17 cellular contexts compared by ENCODE assay signal in genomic region chr15:92897620-92898019, GRCh38. TPM values are rescaled to one million over a fixed set of nuclear protein-coding genes. Genes with fewer than 3 reads are reported as not detected.
DNase-seq lines count a peak whose midpoint lies in the region; ATAC-seq and TF ChIP-seq lines count a peak whose summit lies in the region.
"Had no signal": no experiment of that assay in that cellular context is flagged by ENCODE, and none has a peak within 500 bp of the region (broad histone marks: within the 10 kb centered on the region; RNA-seq: fewer than 3 reads in every experiment).

No MANE protein-coding gene starts in this region.

- no peak for DNase-seq in CD8-positive, alpha-beta memory T cell
- DNase-seq in activated T-helper 1 cell treated with anti-CD3 and anti-CD28 coated beads, Interleukin-12 subunit alpha, Interleukin-12 subunit beta, Interleukin-2, Interleukin-4 antibody, amounts not matched to agents 30 ng/mL and 10 ng/mL and 1 ng/mL, durations not matched to agents 14 hours and 24 hours and 36 hours (ENCODE audit: low spot score) = no peak
- DNase-seq in mesothelial cell of epicardium (ENCODE audit: low spot score in 2 of 2, unreplicated experiment in 2 of 2) (no peak), type B pancreatic cell (ENCODE audit: extremely low spot score, unreplicated experiment) (no peak)
- DNase-seq: activated effector memory CD4-positive, alpha-beta T cell treated with Interleukin-2 at 50 U/mL for 16 hours; AML-193; dorsolateral prefrontal cortex; hypothalamus; mucosa of descending colon; NCI-H1105; NCI-H748 treated with DMSO at 0.1 percent for 48 hours; T-helper 9 cell had no signal

- H3K4me1 ChIP-seq in CD8-positive, alpha-beta memory T cell (ENCODE audit: insufficient read depth, low read length) = peaks cover 74% of the 10 kb centered on the region
- H3K4me1 ChIP-seq: prostate gland had no signal

- TF ChIP-seq CTCF in 22Rv1 (IDR thresholded peaks at IDR 0.05) (no peak), mesothelial cell of epicardium (IDR thresholded peaks at IDR 0.05; ENCODE audit: unreplicated experiment) (no peak), type B pancreatic cell (conservative IDR thresholded peaks at IDR 0.05) (no peak)

- H3K4me1 Mint-ChIP-seq in CD8-positive, alpha-beta memory T cell = peaks cover 58 to 76% (median 74%) of the 10 kb centered on the region in 3 donors
- peaks cover 66% of the 10 kb centered on the region for H3K4me1 Mint-ChIP-seq in activated T-helper 1 cell treated with anti-CD3 and anti-CD28 coated beads, Interleukin-12 subunit alpha, Interleukin-12 subunit beta, Interleukin-2, Interleukin-4 antibody, amounts not matched to agents 30 ng/mL and 10 ng/mL and 1 ng/mL, durations not matched to agents 14 hours and 24 hours and 36 hours (ENCODE audit: low read depth)
- H3K4me1 Mint-ChIP-seq in mesothelial cell of epicardium (peaks cover 29% of the 10 kb centered on the region), type B pancreatic cell (ENCODE audit: unreplicated experiment) (peaks cover 21% of the 10 kb centered on the region)

- H3K27ac Mint-ChIP-seq in CD8-positive, alpha-beta memory T cell = peak overlapping the region in 6 of 8 donors; percentile 55 to 90 (median 82)
- peak overlapping the region; percentile 20 for H3K27ac Mint-ChIP-seq in activated T-helper 1 cell treated with anti-CD3 and anti-CD28 coated beads, Interleukin-12 subunit alpha, Interleukin-12 subunit beta, Interleukin-2, Interleukin-4 antibody, amounts not matched to agents 30 ng/mL and 10 ng/mL and 1 ng/mL, durations not matched to agents 14 hours and 24 hours and 36 hours
- peak overlapping the region; percentile 81 for H3K27ac Mint-ChIP-seq in mesothelial cell of epicardium
- H3K27ac Mint-ChIP-seq in type B pancreatic cell = no peak overlapping the region

- H3K4me3 Mint-ChIP-seq in CD8-positive, alpha-beta memory T cell = peak overlapping the region in 5 of 7 donors; percentile 9 to 53 (median 32)
- peak overlapping the region; percentile 47 for H3K4me3 Mint-ChIP-seq in activated T-helper 1 cell treated with anti-CD3 and anti-CD28 coated beads, Interleukin-12 subunit alpha, Interleukin-12 subunit beta, Interleukin-2, Interleukin-4 antibody, amounts not matched to agents 30 ng/mL and 10 ng/mL and 1 ng/mL, durations not matched to agents 14 hours and 24 hours and 36 hours
- H3K4me3 Mint-ChIP-seq in mesothelial cell of epicardium = no peak overlapping the region
- no peak overlapping the region for H3K4me3 Mint-ChIP-seq in type B pancreatic cell

- 0 out of 2 replicates have a peak overlapping the region, but pooled peaks have one; percentile 14 for H3K27ac ChIP-seq in 22Rv1
- no peak overlapping the region for H3K27ac ChIP-seq in CD8-positive, alpha-beta memory T cell (ENCODE audit: low read depth, low read length)

- no peak overlapping the region for H3K4me3 ChIP-seq in CD8-positive, alpha-beta memory T cell (ENCODE audit: low read length)
- H3K4me3 ChIP-seq: mucosa of descending colon, prostate gland had no signal

- intact Hi-C loops in activated T-helper 1 cell treated with anti-CD3 and anti-CD28 coated beads, Interleukin-12 subunit alpha, Interleukin-12 subunit beta, Interleukin-2, Interleukin-4 antibody, amounts not matched to agents 30 ng/mL and 10 ng/mL and 1 ng/mL, durations not matched to agents 14 hours and 24 hours and 36 hours (cut with micrococcal nuclease) = no loop called here

- H3K36me3 Mint-ChIP-seq in CD8-positive, alpha-beta memory T cell = peaks cover 34 to 84% (median 35%) of the 10 kb centered on the region in 3 donors
- peaks cover 71% of the 10 kb centered on the region for H3K36me3 Mint-ChIP-seq in activated T-helper 1 cell treated with anti-CD3 and anti-CD28 coated beads, Interleukin-12 subunit alpha, Interleukin-12 subunit beta, Interleukin-2, Interleukin-4 antibody, amounts not matched to agents 30 ng/mL and 10 ng/mL and 1 ng/mL, durations not matched to agents 14 hours and 24 hours and 36 hours (ENCODE audit: low read depth)
- H3K36me3 Mint-ChIP-seq in mesothelial cell of epicardium (peaks cover 37% of the 10 kb centered on the region), type B pancreatic cell (peaks cover 65% of the 10 kb centered on the region)

- no peaks in the 10 kb centered on the region for H3K9me3 ChIP-seq in CD8-positive, alpha-beta memory T cell (ENCODE audit: low read length)
- H3K9me3 ChIP-seq: mucosa of descending colon, prostate gland had no signal

- CTCF ChIA-PET in CD8-positive, alpha-beta memory T cell (lab: Charles Lee) = interaction anchor here (1.1 to 2.7 kb wide), 3 partner anchors 15 to 100 kb away, joined by 4 to 8 read pairs (median 5); no protein-coding TSS in a partner anchor

- peaks cover 0 to 6% of the 10 kb centered on the region in 2 donors for H3K27me3 Mint-ChIP-seq in CD8-positive, alpha-beta memory T cell
- H3K27me3 Mint-ChIP-seq in activated T-helper 1 cell treated with anti-CD3 and anti-CD28 coated beads, Interleukin-12 subunit alpha, Interleukin-12 subunit beta, Interleukin-2, Interleukin-4 antibody, amounts not matched to agents 30 ng/mL and 10 ng/mL and 1 ng/mL, durations not matched to agents 14 hours and 24 hours and 36 hours (ENCODE audit: insufficient read depth) = no peaks in the 10 kb centered on the region
- H3K27me3 Mint-ChIP-seq in mesothelial cell of epicardium (ENCODE audit: low read depth) = no peaks in the 10 kb centered on the region
- peaks cover 4% of the 10 kb centered on the region for H3K27me3 Mint-ChIP-seq in type B pancreatic cell

- peaks cover 0 to 15% (median 0%) of the 10 kb centered on the region in 5 donors for H3K9me3 Mint-ChIP-seq in CD8-positive, alpha-beta memory T cell
- H3K9me3 Mint-ChIP-seq in activated T-helper 1 cell treated with anti-CD3 and anti-CD28 coated beads, Interleukin-12 subunit alpha, Interleukin-12 subunit beta, Interleukin-2, Interleukin-4 antibody, amounts not matched to agents 30 ng/mL and 10 ng/mL and 1 ng/mL, durations not matched to agents 14 hours and 24 hours and 36 hours = peaks cover 13% of the 10 kb centered on the region
- H3K9me3 Mint-ChIP-seq in mesothelial cell of epicardium (peaks cover 8% of the 10 kb centered on the region), type B pancreatic cell (no peaks in the 10 kb centered on the region)

- peaks cover 32% of the 10 kb centered on the region for H3K36me3 ChIP-seq in CD8-positive, alpha-beta memory T cell (ENCODE audit: insufficient read depth, low read length)
- H3K36me3 ChIP-seq: prostate gland had no signal

- H3K27me3 ChIP-seq in CD8-positive, alpha-beta memory T cell (ENCODE audit: insufficient read depth, low read length, poor library complexity, severe bottlenecking) = no peaks in the 10 kb centered on the region
- H3K27me3 ChIP-seq: dorsolateral prefrontal cortex had no signal

- POLR2A ChIA-PET in CD8-positive, alpha-beta memory T cell (lab: Charles Lee) = interaction anchor here (0.6 to 4.5 kb wide), 5 partner anchors 8 to 88 kb away, joined by 3 to 55 read pairs (median 5); no protein-coding TSS in a partner anchor

- ATAC-seq in SK-N-SH treated with all-trans-retinoic acid at 6 μM for 48 hours = no peak
- ATAC-seq in HG02642 (IDR thresholded peaks at IDR 0.05; ENCODE audit: poor library complexity, unreplicated experiment) = no peak
- no peak for ATAC-seq in HG02763 (IDR thresholded peaks at IDR 0.05; ENCODE audit: unreplicated experiment)
- ATAC-seq: mucosa of descending colon had no signal

TF ChIP-seq in SK-N-SH treated with all-trans-retinoic acid at 6 μM for 48 hours, 23 proteins besides CTCF, POLR2A, EP300 and RAD21 (continues in another document):
- TF ChIP-seq ZNF70 (CRISPR knock-in tag; IDR thresholded peaks at IDR 0.05) (no peak), CSRNP3 (CRISPR knock-in tag; IDR thresholded peaks at IDR 0.05) (no peak), CREB5 (CRISPR knock-in tag; IDR thresholded peaks at IDR 0.05; ENCODE audit: low read depth) (no peak), BACH2 (CRISPR knock-in tag; IDR thresholded peaks at IDR 0.05; ENCODE audit: borderline replicate concordance) (no peak)

RNA-seq across cellular contexts. Expression of gene CHD2, which starts 2.5 kb away (rescaled TPM):
- 100 to 1,000 TPM in 1 of 2 experiments, 10 to 100 TPM in 1; 99.0 to 109 TPM for total RNA-seq in CD8-positive, alpha-beta memory T cell
- polyA plus RNA-seq in CD8-positive, alpha-beta memory T cell = 80.3 TPM
- 102 and 104 TPM in 2 replicates for total RNA-seq in activated T-helper 1 cell treated with anti-CD3 and anti-CD28 coated beads, Interleukin-12 subunit alpha, Interleukin-12 subunit beta, Interleukin-2, Interleukin-4 antibody, amounts not matched to agents 30 ng/mL and 10 ng/mL and 1 ng/mL, durations not matched to agents 14 hours and 24 hours and 36 hours
- total RNA-seq in mesothelial cell of epicardium (178 to 183 TPM (median 180 TPM) in 3 replicates), type B pancreatic cell (ENCODE audit: low replicate concordance) (123 and 135 TPM in 2 replicates)

Comparison
In these comparisons a context has a peak if more than half of its experiments do, and no peak if none do; other contexts are left out.
1. H3K4me3 Mint-ChIP-seq: peak in CD8-positive, alpha-beta memory T cell (5 of 7) and activated T-helper 1 cell treated with anti-CD3 and anti-CD28 coated beads, Interleukin-12 subunit alpha, Interleukin-12 subunit beta, Interleukin-2, Interleukin-4 antibody, amounts not matched to agents 30 ng/mL and 10 ng/mL and 1 ng/mL, durations not matched to agents 14 hours and 24 hours and 36 hours (single experiment); none in mesothelial cell of epicardium (single experiment) and type B pancreatic cell (single experiment).